Comparison of ENCODE assay signal across 8 cellular contexts in genomic region chr19:56567274-56568120, GRCh38. TPM values are rescaled to one million over a fixed set of nuclear protein-coding genes. Genes with fewer than 3 reads are reported as not detected.
DNase-seq lines count a peak whose midpoint lies in the region; ATAC-seq, FAIRE-seq and TF ChIP-seq lines count a peak whose summit lies in the region.

Gene ZNF470 (plus strand): TSS chr19:56567468. CDS start chr19:56570312, 2,844 bp downstream.

- peak within 1 kb of the TSS; percentile 96 for H3K4me3 ChIP-seq in BE2C (ENCODE audit: low read depth, low read length)
- H3K4me3 ChIP-seq in mononuclear cell (ENCODE audit: low read length) = peak within 1 kb of the TSS; percentile 93

- no peaks in the 10 kb centered on the region for H3K9me3 ChIP-seq in BE2C
- peaks cover 64% of the 10 kb centered on the region for H3K9me3 ChIP-seq in mononuclear cell (ENCODE audit: low read depth, low read length)

- H3K27ac ChIP-seq in epithelial cell of prostate = peak within 1 kb of the TSS; percentile 56

- H3K4me1 ChIP-seq in BE2C = no peaks in the 10 kb centered on the region
- H3K4me1 ChIP-seq in mononuclear cell (ENCODE audit: insufficient read depth, low read length) = peaks cover 9% of the 10 kb centered on the region

- ATAC-seq in HG03442 (IDR thresholded peaks at IDR 0.05; ENCODE audit: unreplicated experiment) = peak; percentile 97

- peak; percentile 96 for DNase-seq in BE2C
- peak; percentile 76 for DNase-seq in GM19239 (ENCODE audit: insufficient read length, low spot score)
- peak; percentile 86 for DNase-seq in NOMO-1 treated with DMSO at 0.1 percent for 48 hours (lab: John Stamatoyannopoulos, UW; ENCODE audit: unreplicated experiment)
- peak; percentile 82 for DNase-seq in activated T-cell treated with anti-CD3 and anti-CD28 coated beads for 48 hours (ENCODE audit: low read depth)
- DNase-seq in epithelial cell of prostate (ENCODE audit: low read depth, low spot score) = peak; percentile 73
- peak; percentile 69 to 77 for DNase-seq in stimulated activated CD8-positive, alpha-beta memory T cell treated with anti-CD3 and anti-CD28 coated beads, Interleukin-2, amount 100 ng/mL, for 1 hour (ENCODE audit: low read depth in 2 of 2)

- no peaks in the 10 kb centered on the region for H3K27me3 ChIP-seq in BE2C
- H3K27me3 ChIP-seq in mononuclear cell (ENCODE audit: insufficient read depth, low read length) = no peaks in the 10 kb centered on the region

- peak; percentile 55 for FAIRE-seq in GM19239 (lab: Jason Lieb, UNC)

- TF ChIP-seq CTCF in BE2C (IDR thresholded peaks at IDR 0.05; ENCODE audit: low read depth, low read length) = no peak

- peaks cover 5% of the 10 kb centered on the region; the same call in 1 of the 2 replicates for H3K36me3 ChIP-seq in BE2C

RNA-seq across cellular contexts. Expression of gene ZNF470, which starts in this region (rescaled TPM):
- 4.8 TPM for polyA plus RNA-seq in BE2C (2012; ENCODE audit: insufficient read depth, insufficient read length, low read depth)
- total RNA-seq in mononuclear cell = 0.94 TPM

Comparison
In these comparisons a context has a peak if more than half of its experiments do, and no peak if none do; other contexts are left out.
1. Peak in every context shown above with its lines: DNase-seq, ATAC-seq, H3K4me3 ChIP-seq and H3K27ac ChIP-seq.